In the genomic region with DNA sequence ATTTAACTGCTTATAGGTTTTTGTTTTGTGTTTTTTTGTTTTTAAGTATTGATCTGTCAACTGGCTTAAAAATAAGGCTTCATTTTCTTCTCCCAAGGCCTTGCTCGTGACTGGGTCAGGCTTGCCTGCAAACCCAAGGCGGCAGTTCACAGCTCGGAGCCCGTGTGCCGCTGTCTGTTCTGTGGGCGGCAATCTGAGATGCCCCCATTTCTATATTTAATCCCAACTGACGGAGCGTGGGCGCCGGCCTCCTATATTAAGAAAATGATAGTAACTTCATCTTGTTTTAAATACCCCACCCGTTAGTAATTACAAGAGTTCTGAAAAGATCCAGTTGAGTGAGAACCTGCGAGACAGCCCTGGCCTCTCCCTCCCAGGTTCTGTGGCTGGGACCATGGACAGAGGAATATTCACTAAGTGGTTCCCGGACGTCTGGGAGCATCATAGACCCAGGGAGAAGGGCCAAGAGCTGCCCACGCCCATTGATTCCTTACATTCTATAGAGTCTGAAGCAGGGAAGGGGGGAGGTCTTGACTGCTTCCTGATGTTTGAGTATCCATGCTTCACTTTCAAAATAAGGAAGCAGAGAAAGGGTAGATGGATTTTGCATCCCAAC, we compare ENCODE assay signal across 19 cellular contexts. TPM values are rescaled to one million over a fixed set of nuclear protein-coding genes. Genes with fewer than 3 reads are reported as not detected.
"Had no signal": no experiment of that assay in that cellular context is flagged by ENCODE, and none has a peak within 500 bp of the region (broad histone marks: within the 10 kb centered on the region; RNA-seq: fewer than 3 reads in every experiment).

No MANE protein-coding gene starts in this region.

- H3K27me3 ChIP-seq: ascending aorta, esophagus muscularis mucosa, suprapubic skin had no signal

- H3K4me3 ChIP-seq: ascending aorta, esophagus muscularis mucosa, lower lobe of right lung, prostate gland, suprapubic skin had no signal

- H3K9me3 ChIP-seq: ascending aorta, esophagus muscularis mucosa, lower lobe of right lung, prostate gland, suprapubic skin had no signal

- H3K36me3 ChIP-seq: ascending aorta, esophagus muscularis mucosa, lower lobe of right lung, prostate gland, suprapubic skin had no signal

- H3K4me1 ChIP-seq: ascending aorta, esophagus muscularis mucosa, lower lobe of right lung, prostate gland, suprapubic skin had no signal

- DNase-seq: activated CD4-positive, alpha-beta T cell treated with anti-CD3 and anti-CD28 coated beads for 36 hours; activated CD4-positive, alpha-beta T cell treated with anti-CD3 and anti-CD28 coated beads, Interleukin-2, amount 50 U/mL, for 48 hours; activated gamma-delta T cell; effector CD4-positive, alpha-beta T cell; islet precursor cell; lower lobe of right lung; small intestine; stimulated activated CD4-positive, alpha-beta T cell treated with anti-CD3 and anti-CD28 coated beads, Interleukin-15, amount 100 ng/mL, for 24 hours; stimulated activated CD4-positive, alpha-beta T cell treated with anti-CD3 and anti-CD28 coated beads, Interleukin-2, amount 100 ng/mL, for 48 hours; trophoblast cell had no signal

- H3K27ac ChIP-seq: ascending aorta, esophagus muscularis mucosa, lower lobe of right lung, prostate gland, suprapubic skin had no signal

- ATAC-seq: activated CD4-positive, alpha-beta T cell treated with anti-CD3 and anti-CD28 coated beads for 36 hours; lower lobe of right lung; right cardiac atrium had no signal

RNA-seq across cellular contexts. Expression of a gene that starts 59.5 kb away (rescaled TPM):
- total RNA-seq: activated CD4-positive, alpha-beta T cell treated with anti-CD3 and anti-CD28 coated beads for 36 hours; ascending aorta; cerebellum; esophagus muscularis mucosa; lower lobe of right lung; osteoblast; prostate gland; right cardiac atrium; suprapubic skin; T-helper 2 cell treated with Interferon-gamma antibody and Interleukin-4, amounts not matched to agents 100 ng/mL and 5 ng/mL, for 36 hours had no signal
- polyA plus RNA-seq: adipose tissue, right cardiac atrium, small intestine had no signal
